Comparison of ENCODE assay signal across 8 cellular contexts in the genomic region with DNA sequence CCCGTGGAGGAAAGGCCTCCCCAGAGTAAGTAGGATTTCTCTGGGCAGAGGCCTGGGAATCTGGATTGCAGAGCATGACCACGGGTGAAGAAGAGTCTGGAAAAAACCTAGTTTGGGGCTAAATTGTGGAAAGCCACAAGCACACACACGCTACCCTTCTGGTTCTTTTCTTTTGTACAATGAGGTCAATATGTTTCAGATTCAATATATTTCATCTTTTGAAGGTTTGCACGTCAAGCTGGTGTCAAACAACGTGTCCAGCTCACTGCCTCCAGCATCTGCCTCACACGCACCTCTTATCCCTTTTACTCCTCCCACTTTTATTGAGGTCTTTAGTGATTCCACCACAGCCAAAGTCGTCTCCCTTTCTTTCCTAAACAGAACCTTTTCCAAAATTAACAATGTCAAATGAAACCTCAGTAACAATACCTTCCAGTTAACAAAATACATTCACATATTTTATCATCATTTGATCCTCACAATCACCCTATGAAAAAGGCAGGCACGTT. TPM values are rescaled to one million over a fixed set of nuclear protein-coding genes. Genes with fewer than 3 reads are reported as not detected.
DNase-seq lines count a peak whose midpoint lies in the region; ATAC-seq and TF ChIP-seq lines count a peak whose summit lies in the region.

No MANE protein-coding gene starts in this region.

- peak overlapping the region; percentile 77 to 97 (median 91) for H3K4me3 ChIP-seq in heart right ventricle
- H3K4me3 ChIP-seq in rectal smooth muscle tissue (ENCODE audit: low read length) = peak overlapping the region; percentile 81

- TF ChIP-seq CTCF in heart right ventricle (IDR thresholded peaks at IDR 0.05) = no peak

- ATAC-seq in heart right ventricle (no peak), Right ventricle myocardium superior (ENCODE audit: poor library complexity) (no peak), GM21367 (IDR thresholded peaks at IDR 0.05; ENCODE audit: unreplicated experiment) (no peak), esophagus mucosa (no peak)

- no peaks in the 10 kb centered on the region for H3K9me3 ChIP-seq in heart right ventricle

- no peak for DNase-seq in heart right ventricle
- no peak for DNase-seq in Right ventricle myocardium superior
- peak; percentile 11 for DNase-seq in NAMALWA (ENCODE audit: low spot score)
- DNase-seq in epithelial cell of prostate (ENCODE audit: low read depth, low spot score) = no peak
- DNase-seq in HUDEP-2 (lab: John Stamatoyannopoulos, UW; ENCODE audit: unreplicated experiment in 76 of 76) = no peak

- H3K9ac ChIP-seq in rectal smooth muscle tissue (ENCODE audit: low read length) = peak overlapping the region; percentile 1

- intact Hi-C loops in heart right ventricle (cut with DNase I) = loop anchor here in 6 of 10 donors (2.0 to 10.0 kb wide), 9 partner anchors 47 to 177 kb away; no protein-coding TSS in a partner anchor
- intact Hi-C loops in Right ventricle myocardium superior (cut with DNase I) = no loop called here

- 31 to 36% methylated on average over 8 of the region's 8 CpGs for WGBS in heart right ventricle, 2 donors

- H3K36me3 ChIP-seq in heart right ventricle (no peaks in the 10 kb centered on the region), rectal smooth muscle tissue (ENCODE audit: control insufficient read depth, insufficient read depth, low read length) (no peaks in the 10 kb centered on the region)

- H3K27me3 ChIP-seq in heart right ventricle (no peaks in the 10 kb centered on the region), rectal smooth muscle tissue (ENCODE audit: control insufficient read depth, insufficient read depth, low read length) (no peaks in the 10 kb centered on the region)

- H3K4me1 ChIP-seq in heart right ventricle (peaks cover 0 to 36% (median 19%) of the 10 kb centered on the region in 9 donors), rectal smooth muscle tissue (ENCODE audit: control insufficient read depth, insufficient read depth, low read length) (peaks cover 3% of the 10 kb centered on the region)

- H3K27ac ChIP-seq in heart right ventricle = peak overlapping the region; percentile 56 to 94 (median 90)
- H3K27ac ChIP-seq in epithelial cell of prostate = peak overlapping the region; percentile 52
- H3K27ac ChIP-seq in rectal smooth muscle tissue (ENCODE audit: low read depth, low read length) = peak overlapping the region; percentile 89

RNA-seq across cellular contexts. Expression of a gene that starts 0.8 kb away (rescaled TPM):
- 10 to 100 TPM; 46.1 to 98.6 (median 55.7) TPM for total RNA-seq in heart right ventricle
- polyA plus RNA-seq in heart right ventricle = 10 to 100 TPM; 18.0 to 54.8 TPM
- total RNA-seq in Right ventricle myocardium superior = 88.8 TPM
- total RNA-seq in esophagus mucosa = 9.1 TPM
